ENCODE assay signal across 1 cellular context in the genomic region with DNA sequence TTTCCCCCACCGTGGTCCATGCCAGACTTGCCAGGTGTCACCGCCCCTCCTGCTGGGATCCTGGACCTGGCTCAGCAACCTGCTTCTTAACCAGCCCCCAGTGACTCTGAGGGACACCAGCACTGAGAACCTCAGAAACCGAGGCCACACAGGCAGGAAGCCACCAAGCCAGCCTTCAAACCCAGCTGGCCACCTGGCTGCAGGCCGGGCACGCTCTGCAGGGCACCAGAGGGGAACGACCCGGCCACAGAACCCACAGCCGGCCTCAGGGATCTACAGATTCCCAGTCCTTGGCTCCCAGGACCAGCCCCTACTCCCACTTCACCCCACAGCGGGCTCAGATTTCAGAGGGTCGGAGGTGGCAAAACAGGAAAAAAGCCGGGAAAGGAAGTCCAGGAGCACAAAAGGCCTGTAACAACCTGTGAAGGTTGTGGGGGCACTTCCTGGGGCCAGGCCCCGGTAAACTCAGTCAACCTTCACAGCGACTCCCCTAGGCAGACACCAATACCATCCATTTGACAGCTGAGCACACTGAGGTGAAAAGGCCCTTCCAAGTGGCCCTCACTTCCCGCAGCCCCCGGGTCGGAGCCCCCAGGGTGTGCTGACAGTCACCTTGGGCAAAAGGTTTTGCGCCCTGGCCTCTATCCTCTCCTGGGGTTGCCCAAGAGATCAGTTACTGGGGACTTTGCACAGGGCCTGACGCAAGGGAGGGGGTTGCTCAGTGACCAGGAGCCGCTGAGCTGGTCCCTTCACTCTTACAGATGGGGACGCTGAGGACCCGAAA.
TF ChIP-seq lines count a peak whose summit lies in the region.

No MANE protein-coding gene starts in this region.

TF ChIP-seq in HepG2, 621 proteins besides CTCF, POLR2A, EP300 and RAD21 (continued from another document and continues in another):
- TF ChIP-seq ZNF703 (CRISPR knock-in tag; IDR thresholded peaks at IDR 0.05; ENCODE audit: borderline replicate concordance) (no peak), ZNF672 (CRISPR knock-in tag; IDR thresholded peaks at IDR 0.05) (no peak), HNRNPK (IDR thresholded peaks at IDR 0.05; ENCODE audit: low read depth, low read length, poor library complexity, severe bottlenecking) (no peak), ZNF451 (CRISPR knock-in tag; IDR thresholded peaks at IDR 0.05) (no peak), MTF2 (CRISPR knock-in tag; IDR thresholded peaks at IDR 0.05; ENCODE audit: borderline replicate concordance) (peak; percentile 64; the same call in 1 of the 2 replicates), PHF5A (CRISPR knock-in tag; IDR thresholded peaks at IDR 0.05; ENCODE audit: low read depth, unreplicated experiment) (no peak), ZBTB20 (CRISPR knock-in tag; IDR thresholded peaks at IDR 0.05; ENCODE audit: borderline replicate concordance, low read depth) (no peak; the same call in 1 of the 2 replicates), PAWR (CRISPR knock-in tag; IDR thresholded peaks at IDR 0.05; ENCODE audit: borderline replicate concordance) (0 out of 2 replicates have a peak, but pooled peaks have one; percentile 52), DR1 (CRISPR knock-in tag; IDR thresholded peaks at IDR 0.05) (no peak), HMG20A (CRISPR knock-in tag; IDR thresholded peaks at IDR 0.05; ENCODE audit: borderline replicate concordance) (peak; percentile 28; the same call in 1 of the 2 replicates), THYN1 (CRISPR knock-in tag; IDR thresholded peaks at IDR 0.05; ENCODE audit: borderline replicate concordance, low read depth) (no peak), LCORL (IDR thresholded peaks at IDR 0.05) (no peak), LCORL (CRISPR knock-in tag; IDR thresholded peaks at IDR 0.05) (peak; percentile 79; the same call in 1 of the 2 replicates), CAMTA2 (CRISPR knock-in tag; IDR thresholded peaks at IDR 0.05; ENCODE audit: borderline replicate concordance) (no peak), ZFP90 (CRISPR knock-in tag; IDR thresholded peaks at IDR 0.05; ENCODE audit: borderline replicate concordance) (no peak; the same call in 1 of the 2 replicates), SRF (IDR thresholded peaks at IDR 0.05; ENCODE audit: low read depth, low read length) (no peak), GABPB1 (CRISPR knock-in tag; IDR thresholded peaks at IDR 0.05) (peak; percentile 43), MATR3 (CRISPR knock-in tag; IDR thresholded peaks at IDR 0.05) (no peak), HNRNPH1 (optimal IDR thresholded peaks at IDR 0.05; ENCODE audit: low read depth, low read length) (no peak), JUNB (CRISPR knock-in tag; IDR thresholded peaks at IDR 0.05; ENCODE audit: borderline replicate concordance) (no peak), MAZ (IDR thresholded peaks at IDR 0.05; ENCODE audit: borderline replicate concordance, low read depth, low read length) (0 out of 2 replicates have a peak, but pooled peaks have one; percentile 30), MAZ (CRISPR knock-in tag; IDR thresholded peaks at IDR 0.05; ENCODE audit: low read depth) (no peak; the same call in 1 of the 2 replicates), ZNF547 (CRISPR knock-in tag; IDR thresholded peaks at IDR 0.05) (peak; percentile 81), ZNF343 (CRISPR knock-in tag; IDR thresholded peaks at IDR 0.05) (peak; percentile 82; the same call in 1 of the 2 replicates), ZNF143 (CRISPR knock-in tag; IDR thresholded peaks at IDR 0.05) (no peak), TCF12 (IDR thresholded peaks at IDR 0.05) (no peak), TCF12 (CRISPR knock-in tag; IDR thresholded peaks at IDR 0.05) (no peak), ZNF619 (CRISPR knock-in tag; IDR thresholded peaks at IDR 0.05) (no peak), DMAP1 (CRISPR knock-in tag; IDR thresholded peaks at IDR 0.05) (no peak), EZH2 (conservative IDR thresholded peaks at IDR 0.05; ENCODE audit: low read depth, low read length) (no peak)
- TF ChIP-seq, protein P1, sequence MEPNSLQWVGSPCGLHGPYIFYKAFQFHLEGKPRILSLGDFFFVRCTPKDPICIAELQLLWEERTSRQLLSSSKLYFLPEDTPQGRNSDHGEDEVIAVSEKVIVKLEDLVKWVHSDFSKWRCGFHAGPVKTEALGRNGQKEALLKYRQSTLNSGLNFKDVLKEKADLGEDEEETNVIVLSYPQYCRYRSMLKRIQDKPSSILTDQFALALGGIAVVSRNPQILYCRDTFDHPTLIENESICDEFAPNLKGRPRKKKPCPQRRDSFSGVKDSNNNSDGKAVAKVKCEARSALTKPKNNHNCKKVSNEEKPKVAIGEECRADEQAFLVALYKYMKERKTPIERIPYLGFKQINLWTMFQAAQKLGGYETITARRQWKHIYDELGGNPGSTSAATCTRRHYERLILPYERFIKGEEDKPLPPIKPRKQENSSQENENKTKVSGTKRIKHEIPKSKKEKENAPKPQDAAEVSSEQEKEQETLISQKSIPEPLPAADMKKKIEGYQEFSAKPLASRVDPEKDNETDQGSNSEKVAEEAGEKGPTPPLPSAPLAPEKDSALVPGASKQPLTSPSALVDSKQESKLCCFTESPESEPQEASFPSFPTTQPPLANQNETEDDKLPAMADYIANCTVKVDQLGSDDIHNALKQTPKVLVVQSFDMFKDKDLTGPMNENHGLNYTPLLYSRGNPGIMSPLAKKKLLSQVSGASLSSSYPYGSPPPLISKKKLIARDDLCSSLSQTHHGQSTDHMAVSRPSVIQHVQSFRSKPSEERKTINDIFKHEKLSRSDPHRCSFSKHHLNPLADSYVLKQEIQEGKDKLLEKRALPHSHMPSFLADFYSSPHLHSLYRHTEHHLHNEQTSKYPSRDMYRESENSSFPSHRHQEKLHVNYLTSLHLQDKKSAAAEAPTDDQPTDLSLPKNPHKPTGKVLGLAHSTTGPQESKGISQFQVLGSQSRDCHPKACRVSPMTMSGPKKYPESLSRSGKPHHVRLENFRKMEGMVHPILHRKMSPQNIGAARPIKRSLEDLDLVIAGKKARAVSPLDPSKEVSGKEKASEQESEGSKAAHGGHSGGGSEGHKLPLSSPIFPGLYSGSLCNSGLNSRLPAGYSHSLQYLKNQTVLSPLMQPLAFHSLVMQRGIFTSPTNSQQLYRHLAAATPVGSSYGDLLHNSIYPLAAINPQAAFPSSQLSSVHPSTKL (CRISPR knock-in tag; IDR thresholded peaks at IDR 0.05), result peak; percentile 60; the same call in 1 of the 2 replicates
- TF ChIP-seq, protein P2, sequence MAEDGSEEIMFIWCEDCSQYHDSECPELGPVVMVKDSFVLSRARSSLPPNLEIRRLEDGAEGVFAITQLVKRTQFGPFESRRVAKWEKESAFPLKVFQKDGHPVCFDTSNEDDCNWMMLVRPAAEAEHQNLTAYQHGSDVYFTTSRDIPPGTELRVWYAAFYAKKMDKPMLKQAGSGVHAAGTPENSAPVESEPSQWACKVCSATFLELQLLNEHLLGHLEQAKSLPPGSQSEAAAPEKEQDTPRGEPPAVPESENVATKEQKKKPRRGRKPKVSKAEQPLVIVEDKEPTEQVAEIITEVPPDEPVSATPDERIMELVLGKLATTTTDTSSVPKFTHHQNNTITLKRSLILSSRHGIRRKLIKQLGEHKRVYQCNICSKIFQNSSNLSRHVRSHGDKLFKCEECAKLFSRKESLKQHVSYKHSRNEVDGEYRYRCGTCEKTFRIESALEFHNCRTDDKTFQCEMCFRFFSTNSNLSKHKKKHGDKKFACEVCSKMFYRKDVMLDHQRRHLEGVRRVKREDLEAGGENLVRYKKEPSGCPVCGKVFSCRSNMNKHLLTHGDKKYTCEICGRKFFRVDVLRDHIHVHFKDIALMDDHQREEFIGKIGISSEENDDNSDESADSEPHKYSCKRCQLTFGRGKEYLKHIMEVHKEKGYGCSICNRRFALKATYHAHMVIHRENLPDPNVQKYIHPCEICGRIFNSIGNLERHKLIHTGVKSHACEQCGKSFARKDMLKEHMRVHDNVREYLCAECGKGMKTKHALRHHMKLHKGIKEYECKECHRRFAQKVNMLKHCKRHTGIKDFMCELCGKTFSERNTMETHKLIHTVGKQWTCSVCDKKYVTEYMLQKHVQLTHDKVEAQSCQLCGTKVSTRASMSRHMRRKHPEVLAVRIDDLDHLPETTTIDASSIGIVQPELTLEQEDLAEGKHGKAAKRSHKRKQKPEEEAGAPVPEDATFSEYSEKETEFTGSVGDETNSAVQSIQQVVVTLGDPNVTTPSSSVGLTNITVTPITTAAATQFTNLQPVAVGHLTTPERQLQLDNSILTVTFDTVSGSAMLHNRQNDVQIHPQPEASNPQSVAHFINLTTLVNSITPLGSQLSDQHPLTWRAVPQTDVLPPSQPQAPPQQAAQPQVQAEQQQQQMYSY (CRISPR knock-in tag; IDR thresholded peaks at IDR 0.05), result no peak
- TF ChIP-seq, protein P3, sequence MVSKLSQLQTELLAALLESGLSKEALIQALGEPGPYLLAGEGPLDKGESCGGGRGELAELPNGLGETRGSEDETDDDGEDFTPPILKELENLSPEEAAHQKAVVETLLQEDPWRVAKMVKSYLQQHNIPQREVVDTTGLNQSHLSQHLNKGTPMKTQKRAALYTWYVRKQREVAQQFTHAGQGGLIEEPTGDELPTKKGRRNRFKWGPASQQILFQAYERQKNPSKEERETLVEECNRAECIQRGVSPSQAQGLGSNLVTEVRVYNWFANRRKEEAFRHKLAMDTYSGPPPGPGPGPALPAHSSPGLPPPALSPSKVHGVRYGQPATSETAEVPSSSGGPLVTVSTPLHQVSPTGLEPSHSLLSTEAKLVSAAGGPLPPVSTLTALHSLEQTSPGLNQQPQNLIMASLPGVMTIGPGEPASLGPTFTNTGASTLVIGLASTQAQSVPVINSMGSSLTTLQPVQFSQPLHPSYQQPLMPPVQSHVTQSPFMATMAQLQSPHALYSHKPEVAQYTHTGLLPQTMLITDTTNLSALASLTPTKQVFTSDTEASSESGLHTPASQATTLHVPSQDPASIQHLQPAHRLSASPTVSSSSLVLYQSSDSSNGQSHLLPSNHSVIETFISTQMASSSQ (IDR thresholded peaks at IDR 0.05; ENCODE audit: low read depth), result no peak
- TF ChIP-seq, protein P3 (CRISPR knock-in tag; IDR thresholded peaks at IDR 0.05; ENCODE audit: borderline replicate concordance), result 0 out of 2 replicates have a peak, but pooled peaks have one; percentile 23
- TF ChIP-seq, protein P4, sequence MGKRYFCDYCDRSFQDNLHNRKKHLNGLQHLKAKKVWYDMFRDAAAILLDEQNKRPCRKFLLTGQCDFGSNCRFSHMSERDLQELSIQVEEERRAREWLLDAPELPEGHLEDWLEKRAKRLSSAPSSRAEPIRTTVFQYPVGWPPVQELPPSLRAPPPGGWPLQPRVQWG (CRISPR knock-in tag; IDR thresholded peaks at IDR 0.05; ENCODE audit: borderline replicate concordance, low read depth), result no peak
- TF ChIP-seq, protein P5, sequence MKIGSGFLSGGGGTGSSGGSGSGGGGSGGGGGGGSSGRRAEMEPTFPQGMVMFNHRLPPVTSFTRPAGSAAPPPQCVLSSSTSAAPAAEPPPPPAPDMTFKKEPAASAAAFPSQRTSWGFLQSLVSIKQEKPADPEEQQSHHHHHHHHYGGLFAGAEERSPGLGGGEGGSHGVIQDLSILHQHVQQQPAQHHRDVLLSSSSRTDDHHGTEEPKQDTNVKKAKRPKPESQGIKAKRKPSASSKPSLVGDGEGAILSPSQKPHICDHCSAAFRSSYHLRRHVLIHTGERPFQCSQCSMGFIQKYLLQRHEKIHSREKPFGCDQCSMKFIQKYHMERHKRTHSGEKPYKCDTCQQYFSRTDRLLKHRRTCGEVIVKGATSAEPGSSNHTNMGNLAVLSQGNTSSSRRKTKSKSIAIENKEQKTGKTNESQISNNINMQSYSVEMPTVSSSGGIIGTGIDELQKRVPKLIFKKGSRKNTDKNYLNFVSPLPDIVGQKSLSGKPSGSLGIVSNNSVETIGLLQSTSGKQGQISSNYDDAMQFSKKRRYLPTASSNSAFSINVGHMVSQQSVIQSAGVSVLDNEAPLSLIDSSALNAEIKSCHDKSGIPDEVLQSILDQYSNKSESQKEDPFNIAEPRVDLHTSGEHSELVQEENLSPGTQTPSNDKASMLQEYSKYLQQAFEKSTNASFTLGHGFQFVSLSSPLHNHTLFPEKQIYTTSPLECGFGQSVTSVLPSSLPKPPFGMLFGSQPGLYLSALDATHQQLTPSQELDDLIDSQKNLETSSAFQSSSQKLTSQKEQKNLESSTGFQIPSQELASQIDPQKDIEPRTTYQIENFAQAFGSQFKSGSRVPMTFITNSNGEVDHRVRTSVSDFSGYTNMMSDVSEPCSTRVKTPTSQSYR (CRISPR knock-in tag; IDR thresholded peaks at IDR 0.05; ENCODE audit: borderline replicate concordance), result peak; percentile 78; the same call in 1 of the 2 replicates
- TF ChIP-seq, protein P6, sequence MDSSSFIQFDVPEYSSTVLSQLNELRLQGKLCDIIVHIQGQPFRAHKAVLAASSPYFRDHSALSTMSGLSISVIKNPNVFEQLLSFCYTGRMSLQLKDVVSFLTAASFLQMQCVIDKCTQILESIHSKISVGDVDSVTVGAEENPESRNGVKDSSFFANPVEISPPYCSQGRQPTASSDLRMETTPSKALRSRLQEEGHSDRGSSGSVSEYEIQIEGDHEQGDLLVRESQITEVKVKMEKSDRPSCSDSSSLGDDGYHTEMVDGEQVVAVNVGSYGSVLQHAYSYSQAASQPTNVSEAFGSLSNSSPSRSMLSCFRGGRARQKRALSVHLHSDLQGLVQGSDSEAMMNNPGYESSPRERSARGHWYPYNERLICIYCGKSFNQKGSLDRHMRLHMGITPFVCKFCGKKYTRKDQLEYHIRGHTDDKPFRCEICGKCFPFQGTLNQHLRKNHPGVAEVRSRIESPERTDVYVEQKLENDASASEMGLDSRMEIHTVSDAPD (CRISPR knock-in tag; IDR thresholded peaks at IDR 0.05), result no peak
- TF ChIP-seq, protein P7, sequence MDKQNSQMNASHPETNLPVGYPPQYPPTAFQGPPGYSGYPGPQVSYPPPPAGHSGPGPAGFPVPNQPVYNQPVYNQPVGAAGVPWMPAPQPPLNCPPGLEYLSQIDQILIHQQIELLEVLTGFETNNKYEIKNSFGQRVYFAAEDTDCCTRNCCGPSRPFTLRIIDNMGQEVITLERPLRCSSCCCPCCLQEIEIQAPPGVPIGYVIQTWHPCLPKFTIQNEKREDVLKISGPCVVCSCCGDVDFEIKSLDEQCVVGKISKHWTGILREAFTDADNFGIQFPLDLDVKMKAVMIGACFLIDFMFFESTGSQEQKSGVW (CRISPR knock-in tag; IDR thresholded peaks at IDR 0.05; ENCODE audit: borderline replicate concordance), result no peak
- TF ChIP-seq, protein P8, sequence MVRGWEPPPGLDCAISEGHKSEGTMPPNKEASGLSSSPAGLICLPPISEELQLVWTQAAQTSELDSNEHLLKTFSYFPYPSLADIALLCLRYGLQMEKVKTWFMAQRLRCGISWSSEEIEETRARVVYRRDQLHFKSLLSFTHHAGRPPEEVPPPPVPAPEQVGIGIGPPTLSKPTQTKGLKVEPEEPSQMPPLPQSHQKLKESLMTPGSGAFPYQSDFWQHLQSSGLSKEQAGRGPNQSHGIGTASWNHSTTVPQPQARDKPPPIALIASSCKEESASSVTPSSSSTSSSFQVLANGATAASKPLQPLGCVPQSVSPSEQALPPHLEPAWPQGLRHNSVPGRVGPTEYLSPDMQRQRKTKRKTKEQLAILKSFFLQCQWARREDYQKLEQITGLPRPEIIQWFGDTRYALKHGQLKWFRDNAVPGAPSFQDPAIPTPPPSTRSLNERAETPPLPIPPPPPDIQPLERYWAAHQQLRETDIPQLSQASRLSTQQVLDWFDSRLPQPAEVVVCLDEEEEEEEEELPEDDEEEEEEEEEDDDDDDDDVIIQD (CRISPR knock-in tag; IDR thresholded peaks at IDR 0.05; ENCODE audit: low read depth), result no peak
